In genomic region chr2:28280576-28280975, GRCh38 we compare ENCODE assay signal across 19 cellular contexts.
"Had no signal": no experiment of that assay in that cellular context is flagged by ENCODE, and none has a peak within 500 bp of the region (broad histone marks: within the 10 kb centered on the region; RNA-seq: fewer than 3 reads in every experiment).

No MANE protein-coding gene starts in this region.

- H3K27me3 ChIP-seq: cardiac muscle cell, dorsolateral prefrontal cortex, thyroid gland, vagina had no signal

- ATAC-seq: activated naive CD8-positive, alpha-beta T cell treated with anti-CD3 and anti-CD28 coated beads, Interleukin-2, amount 50 U/mL, for 24 hours; activated T-helper 17 cell treated with anti-CD3 and anti-CD28 coated beads, Interleukin-2, amount 50 U/mL, for 72 hours; stimulated activated memory B cell treated with anti-CD40 and anti-IgM and Interleukin-4, amounts not matched to agents 10 μg/mL and 1 μg/mL and 100 μg/mL, for 72 hours; T-cell had no signal

- H3K27me3 Mint-ChIP-seq: activated naive CD8-positive, alpha-beta T cell treated with anti-CD3 and anti-CD28 coated beads, Interleukin-2, amount 50 U/mL, for 24 hours; activated T-helper 17 cell treated with anti-CD3 and anti-CD28 coated beads, Interleukin-2, amount 50 U/mL, for 72 hours; stimulated activated memory B cell treated with anti-CD40 and anti-IgM and Interleukin-4, amounts not matched to agents 10 μg/mL and 1 μg/mL and 100 μg/mL, for 72 hours; T-cell had no signal

- H3K4me3 Mint-ChIP-seq: activated naive CD4-positive, alpha-beta T cell treated with anti-CD3 and anti-CD28 coated beads for 36 hours; activated naive CD8-positive, alpha-beta T cell treated with anti-CD3 and anti-CD28 coated beads, Interleukin-2, amount 50 U/mL, for 24 hours; activated T-helper 17 cell treated with anti-CD3 and anti-CD28 coated beads, Interleukin-2, amount 50 U/mL, for 72 hours; endodermal cell; neural crest cell; stimulated activated memory B cell treated with anti-CD40 and anti-IgM and Interleukin-4, amounts not matched to agents 10 μg/mL and 1 μg/mL and 100 μg/mL, for 72 hours; T-cell had no signal

- H3K27ac ChIP-seq: cardiac muscle cell, dorsolateral prefrontal cortex, thyroid gland, vagina had no signal

- H3K4me1 Mint-ChIP-seq: endodermal cell; neural crest cell; stimulated activated memory B cell treated with anti-CD40 and anti-IgM and Interleukin-4, amounts not matched to agents 10 μg/mL and 1 μg/mL and 100 μg/mL, for 72 hours had no signal

- H3K27ac Mint-ChIP-seq: activated naive CD4-positive, alpha-beta T cell treated with anti-CD3 and anti-CD28 coated beads for 36 hours; activated naive CD8-positive, alpha-beta T cell treated with anti-CD3 and anti-CD28 coated beads, Interleukin-2, amount 50 U/mL, for 24 hours; activated T-helper 17 cell treated with anti-CD3 and anti-CD28 coated beads, Interleukin-2, amount 50 U/mL, for 72 hours; endodermal cell; stimulated activated memory B cell treated with anti-CD40 and anti-IgM and Interleukin-4, amounts not matched to agents 10 μg/mL and 1 μg/mL and 100 μg/mL, for 72 hours; T-cell had no signal

- H3K9me3 ChIP-seq: thyroid gland, vagina had no signal

- H3K4me3 ChIP-seq: cardiac muscle cell, dorsolateral prefrontal cortex, thyroid gland, vagina had no signal

- H3K36me3 ChIP-seq: cardiac muscle cell, thyroid gland, vagina had no signal

- H3K9me3 Mint-ChIP-seq: activated naive CD4-positive, alpha-beta T cell treated with anti-CD3 and anti-CD28 coated beads for 36 hours; activated naive CD8-positive, alpha-beta T cell treated with anti-CD3 and anti-CD28 coated beads, Interleukin-2, amount 50 U/mL, for 24 hours; activated T-helper 17 cell treated with anti-CD3 and anti-CD28 coated beads, Interleukin-2, amount 50 U/mL, for 72 hours; endodermal cell; neural crest cell; stimulated activated memory B cell treated with anti-CD40 and anti-IgM and Interleukin-4, amounts not matched to agents 10 μg/mL and 1 μg/mL and 100 μg/mL, for 72 hours; T-cell had no signal

- FAIRE-seq: astrocyte, keratinocyte had no signal

- DNase-seq: activated CD4-positive, alpha-beta T cell treated with anti-CD3 and anti-CD28 coated beads, Interleukin-2, amount 50 U/mL, for 4 hours; activated CD4-positive, CD25-positive, alpha-beta regulatory T cell treated with anti-CD3 and anti-CD28 coated beads, Interleukin-2, amount 50 U/mL, for 72 hours; activated naive CD4-positive, alpha-beta T cell treated with anti-CD3 and anti-CD28 coated beads for 36 hours; activated naive CD8-positive, alpha-beta T cell treated with anti-CD3 and anti-CD28 coated beads, Interleukin-2, amount 50 U/mL, for 24 hours; dorsolateral prefrontal cortex; endodermal cell; erythroblast; hippocampal formation; stimulated activated CD4-positive, alpha-beta T cell treated with anti-CD3 and anti-CD28 coated beads, Interleukin-2, amount 100 ng/mL, for 48 hours; T-cell; T1000; thyroid gland had no signal
